7 cellular contexts compared by ENCODE assay signal in genomic region chr12:84382486-84382885, GRCh38.
A peak's percentile ranks its signal among the peaks of the same experiment; 100 is the strongest.
DNase-seq lines count a peak whose midpoint lies in the region; ATAC-seq and TF ChIP-seq lines count a peak whose summit lies in the region.
"Not testable (repeated sequence)": the region's sequence is repeated elsewhere in the genome, so short reads cannot be mapped to it uniquely, and the experiment has no call there.

No MANE protein-coding gene starts in this region.

- peak overlapping the region; percentile 66 for H3K27ac ChIP-seq in PC-3 (ENCODE audit: low read length)

- H3K9me3 ChIP-seq in PC-3 (ENCODE audit: low read length) = not testable (repeated sequence)

- H3K4me2 ChIP-seq in PC-3 (ENCODE audit: low read length) = peak overlapping the region; percentile 57

- CTCF ChIA-PET in BJ (lab: Yijun Ruan, JAX); PC-3 (lab: Charles Lee): not testable (repeated sequence)

- not testable (repeated sequence) for H3K36me3 ChIP-seq in BJ (ENCODE audit: control insufficient read depth, insufficient read depth, low read length); PC-3 (ENCODE audit: low read depth, low read length)

- not testable (repeated sequence) for TF ChIP-seq CTCF in BJ (IDR thresholded peaks at IDR 0.05; ENCODE audit: insufficient read depth, low read depth, low read length); HFF-Myc (IDR thresholded peaks at IDR 0.05; ENCODE audit: low read depth, low read length, missing control alignments); PC-3 (conservative IDR thresholded peaks at IDR 0.05; ENCODE audit: low read depth, low read length); choroid plexus epithelial cell (conservative IDR thresholded peaks at IDR 0.05; ENCODE audit: low read depth, low read length)

- intact Hi-C loops in PC-3 (cut with micrococcal nuclease) = loop anchor here (10.0 kb wide), 2 partner anchors 248 to 558 kb away; no protein-coding TSS in a partner anchor

- POLR2A ChIA-PET in BJ (lab: Charles Lee); PC-3 (lab: Charles Lee; ENCODE audit: unreplicated experiment): not testable (repeated sequence)

- H3K4me1 ChIP-seq in PC-3 (ENCODE audit: insufficient read depth, low read length) = not testable (repeated sequence)

- H4K20me1 ChIP-seq in PC-3 (ENCODE audit: low read length) = not testable (repeated sequence)

- DNase-seq in BJ (ENCODE audit: low read depth) = peak; percentile 20
- peak; percentile 16 for DNase-seq in HFF-Myc (ENCODE audit: extremely low read depth, low read depth)
- peak; percentile 91 for DNase-seq in PC-3
- DNase-seq in amniotic stem cell (lab: John Stamatoyannopoulos, UW) = peak; percentile 46
- DNase-seq in choroid plexus epithelial cell (ENCODE audit: low read depth) = peak; percentile 82
- peak; percentile 42 for DNase-seq in fibroblast of the conjunctiva (ENCODE audit: low read depth)
- peak; percentile 48 for DNase-seq in kidney tubule cell (ENCODE audit: low spot score)

- not testable (repeated sequence) for H3K79me2 ChIP-seq in PC-3 (ENCODE audit: low read length)

- H3F3A ChIP-seq in PC-3 (ENCODE audit: low read length, unreplicated experiment) = not testable (repeated sequence)

- not testable (repeated sequence) for H3K9me2 ChIP-seq in PC-3 (replicated peaks; ENCODE audit: low read length)

- not testable (repeated sequence) for H3K4me3 ChIP-seq in BJ (ENCODE audit: low read depth, low read length); HFF-Myc (replicated peaks; ENCODE audit: low read depth, low read length); PC-3 (ENCODE audit: low read length); choroid plexus epithelial cell (ENCODE audit: low read depth, low read length)

- not testable (repeated sequence) for BruUV-seq in PC-3 (replicated peaks; lab: Mats Ljungman, UMichigan)

- H3K9ac ChIP-seq in PC-3 (ENCODE audit: low read length) = not testable (repeated sequence)

- not testable (repeated sequence) for H3K27me3 ChIP-seq in BJ (ENCODE audit: control insufficient read depth, insufficient read depth, low read length); PC-3 (ENCODE audit: low read length)

- H2AFZ ChIP-seq in PC-3 (ENCODE audit: low read length) = peak overlapping the region; percentile 43

- peak; percentile 86 for ATAC-seq in PC-3

Comparison
In these comparisons a context has a peak if more than half of its experiments do, and no peak if none do; other contexts are left out.
1. DNase-seq: peak in every context shown above with its lines; median percentile 91 in PC-3; 82 in choroid plexus epithelial cell; 48 in kidney tubule cell; 46 in amniotic stem cell; 42 in fibroblast of the conjunctiva; 20 in BJ; 16 in HFF-Myc.